Comparison of ENCODE assay signal across 14 cellular contexts in genomic region chr16:56311208-56312027, GRCh38.
DNase-seq lines count a peak whose midpoint lies in the region; ATAC-seq, FAIRE-seq and TF ChIP-seq lines count a peak whose summit lies in the region.
"Had no signal": no experiment of that assay in that cellular context is flagged by ENCODE, and none has a peak within 500 bp of the region (broad histone marks: within the 10 kb centered on the region; RNA-seq: fewer than 3 reads in every experiment).

No MANE protein-coding gene starts in this region.

- DNase-seq in A549 (ENCODE audit: low read depth in 1 of 2, low spot score in 1 of 2) (no peak), GM23338 (ENCODE audit: low spot score) (peak; percentile 35), NCI-H510A (lab: John Stamatoyannopoulos, UW) (peak; percentile 83), fibroblast of mammary gland (ENCODE audit: low read depth) (no peak), DMS114 treated with DMSO at 0.1 percent for 48 hours (lab: John Stamatoyannopoulos, UW; ENCODE audit: unreplicated experiment) (no peak)
- DNase-seq: CD8-positive, alpha-beta memory T cell; NCI-H187; sigmoid colon; T-helper 9 cell had no signal

- peaks cover 6% of the 10 kb centered on the region for H3K27me3 Mint-ChIP-seq in GM23338 (ENCODE audit: insufficient read depth, low read depth, poor library complexity)
- H3K27me3 Mint-ChIP-seq: CD8-positive, alpha-beta memory T cell had no signal

- TF ChIP-seq RAD21 in A549 (conservative IDR thresholded peaks at IDR 0.05 in 1 of 2, IDR thresholded peaks at IDR 0.05 in 1 of 2) = 0 out of 5 replicates have a peak, but pooled peaks of 1 of the 2 experiments have one; percentile 10

- no peak for TF ChIP-seq EP300 in A549 (IDR thresholded peaks at IDR 0.05)

- H3K9me2 ChIP-seq in GM23338 (ENCODE audit: insufficient read depth) = no peaks in the 10 kb centered on the region

- H3K4me1 ChIP-seq in A549 (no peaks in the 10 kb centered on the region), GM23338 (ENCODE audit: insufficient read depth) (no peaks in the 10 kb centered on the region)
- H3K4me1 ChIP-seq: left lung had no signal

- TF ChIP-seq POLR2A in A549 (IDR thresholded peaks at IDR 0.05; ENCODE audit: low read length) = no peak

- no peaks in the 10 kb centered on the region for H3K36me3 Mint-ChIP-seq in GM23338 (ENCODE audit: low read depth)

- POLR2A ChIA-PET in A549 (lab: Yijun Ruan, JAX) = no interaction called here

- H3K27ac ChIP-seq in A549 (no peak overlapping the region), GM23338 (ENCODE audit: low read depth) (no peak overlapping the region)
- H3K27ac ChIP-seq: left lung, sigmoid colon had no signal

- H3K4me2 ChIP-seq in A549 = no peak overlapping the region
- no peak overlapping the region for H3K4me2 ChIP-seq in GM23338

- H4K20me1 ChIP-seq in GM23338 (replicated peaks; ENCODE audit: insufficient read depth) = no peaks in the 10 kb centered on the region

- WGBS in A549 (ENCODE audit: missing lambda C conversion rate) = 76% methylated on average over 12 of the region's 13 CpGs

- H3K4me3 Mint-ChIP-seq in GM23338 = no peak overlapping the region
- H3K4me3 Mint-ChIP-seq: CD8-positive, alpha-beta memory T cell; stimulated activated naive CD8-positive, alpha-beta T cell treated with anti-CD3 and anti-CD28 coated beads, Interleukin-15, Interleukin-2, amounts not matched to agents 100 ng/mL and 50 ng/mL, for 24 hours had no signal

- no peak overlapping the region for H2AFZ ChIP-seq in GM23338

- CTCF ChIA-PET in A549 (lab: Yijun Ruan, JAX) = interaction anchor here (0.7 to 4.9 kb wide), 4 partner anchors 11 to 367 kb away, joined by 3 to 27 read pairs (median 6); no protein-coding TSS in a partner anchor

- no peaks in the 10 kb centered on the region for H3K27me3 ChIP-seq in GM23338 (ENCODE audit: insufficient read depth)
- H3K27me3 ChIP-seq: sigmoid colon had no signal

- H3K36me3 ChIP-seq in GM23338 (ENCODE audit: insufficient read depth) = no peaks in the 10 kb centered on the region
- H3K36me3 ChIP-seq: left lung, sigmoid colon had no signal

- H3K9me3 ChIP-seq in A549 = no peaks in the 10 kb centered on the region
- H3K9me3 ChIP-seq: left lung, sigmoid colon had no signal

- peaks cover 2% of the 10 kb centered on the region for H3K4me1 Mint-ChIP-seq in GM23338

- H3K4me3 ChIP-seq in A549 (no peak overlapping the region), GM23338 (no peak overlapping the region), fibroblast of mammary gland (ENCODE audit: control insufficient read depth, low read depth, low read length) (no peak overlapping the region)
- H3K4me3 ChIP-seq: left lung, sigmoid colon had no signal

- H3F3A ChIP-seq in GM23338 (replicated peaks; ENCODE audit: low read depth) = no peaks in the 10 kb centered on the region

- TF ChIP-seq CTCF in A549 (IDR thresholded peaks at IDR 0.05) (0 out of 3 replicates have a peak, but pooled peaks have one; percentile 11), GM23338 (conservative IDR thresholded peaks at IDR 0.05; ENCODE audit: low read depth in 2 of 2) (peak; percentile 43 to 70), fibroblast of mammary gland (conservative IDR thresholded peaks at IDR 0.05; ENCODE audit: control insufficient read depth, insufficient read depth, low read depth, low read length) (peak; percentile 15)

- H3K79me2 ChIP-seq in GM23338 (replicated peaks; ENCODE audit: insufficient read depth) = no peaks in the 10 kb centered on the region

- no peak for FAIRE-seq in A549 (lab: Jason Lieb, UNC)

- peak in 1 of 2 experiments; percentile 80; a peak in 3 of 6 replicates for ATAC-seq in A549
- ATAC-seq in GM23338 = peak; percentile 90
- ATAC-seq in HG03457 (IDR thresholded peaks at IDR 0.05; ENCODE audit: unreplicated experiment) = no peak
- no peak for ATAC-seq in GM21576 (IDR thresholded peaks at IDR 0.05; ENCODE audit: unreplicated experiment)
- ATAC-seq in HG02588 (IDR thresholded peaks at IDR 0.05; ENCODE audit: unreplicated experiment) = no peak
- ATAC-seq: left lung had no signal

- no peaks in the 10 kb centered on the region for H3K9me3 Mint-ChIP-seq in GM23338
- H3K9me3 Mint-ChIP-seq: CD8-positive, alpha-beta memory T cell; stimulated activated naive CD8-positive, alpha-beta T cell treated with anti-CD3 and anti-CD28 coated beads, Interleukin-15, Interleukin-2, amounts not matched to agents 100 ng/mL and 50 ng/mL, for 24 hours had no signal

- no peak overlapping the region for H3K27ac Mint-ChIP-seq in GM23338
- H3K27ac Mint-ChIP-seq: stimulated activated naive CD8-positive, alpha-beta T cell treated with anti-CD3 and anti-CD28 coated beads, Interleukin-15, Interleukin-2, amounts not matched to agents 100 ng/mL and 50 ng/mL, for 24 hours had no signal

TF ChIP-seq in A549, 52 proteins besides CTCF, POLR2A, EP300 and RAD21:
- TF ChIP-seq NR3C1 (IDR thresholded peaks at IDR 0.05) (no peak), CBX2 (IDR thresholded peaks at IDR 0.05; ENCODE audit: borderline replicate concordance, low read depth) (no peak), MAFK (IDR thresholded peaks at IDR 0.05; ENCODE audit: partially characterized antibody) (no peak), RNF2 (IDR thresholded peaks at IDR 0.05; ENCODE audit: borderline replicate concordance, low read depth) (no peak), BHLHE40 (IDR thresholded peaks at IDR 0.05; ENCODE audit: low read depth, low read length) (no peak), E2F6 (IDR thresholded peaks at IDR 0.05; ENCODE audit: borderline replicate concordance, low read depth) (no peak), FOXS1 (CRISPR knock-in tag; IDR thresholded peaks at IDR 0.05) (no peak), RARB (CRISPR knock-in tag; IDR thresholded peaks at IDR 0.05) (no peak), NPAS2 (CRISPR knock-in tag; IDR thresholded peaks at IDR 0.05; ENCODE audit: borderline replicate concordance) (no peak), ZC3H11A (IDR thresholded peaks at IDR 0.05) (no peak), CHD4 (IDR thresholded peaks at IDR 0.05; ENCODE audit: borderline replicate concordance) (no peak), SMC3 (IDR thresholded peaks at IDR 0.05) (no peak), HDAC2 (IDR thresholded peaks at IDR 0.05) (no peak)
- TF ChIP-seq, protein P1, sequence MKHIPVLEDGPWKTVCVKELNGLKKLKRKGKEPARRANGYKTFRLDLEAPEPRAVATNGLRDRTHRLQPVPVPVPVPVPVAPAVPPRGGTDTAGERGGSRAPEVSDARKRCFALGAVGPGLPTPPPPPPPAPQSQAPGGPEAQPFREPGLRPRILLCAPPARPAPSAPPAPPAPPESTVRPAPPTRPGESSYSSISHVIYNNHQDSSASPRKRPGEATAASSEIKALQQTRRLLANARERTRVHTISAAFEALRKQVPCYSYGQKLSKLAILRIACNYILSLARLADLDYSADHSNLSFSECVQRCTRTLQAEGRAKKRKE (CRISPR knock-in tag; IDR thresholded peaks at IDR 0.05; ENCODE audit: low read depth) = no peak
- TF ChIP-seq, protein P2, sequence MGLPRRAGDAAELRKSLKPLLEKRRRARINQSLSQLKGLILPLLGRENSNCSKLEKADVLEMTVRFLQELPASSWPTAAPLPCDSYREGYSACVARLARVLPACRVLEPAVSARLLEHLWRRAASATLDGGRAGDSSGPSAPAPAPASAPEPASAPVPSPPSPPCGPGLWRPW (IDR thresholded peaks at IDR 0.05) = no peak
TF ChIP-seq in A549: peak in this region for 0.

TF ChIP-seq in GM23338, 12 proteins besides CTCF, POLR2A, EP300 and RAD21 (continues in another document):
- TF ChIP-seq EZH2phosphoT487 (IDR thresholded peaks at IDR 0.05; ENCODE audit: unreplicated experiment) (no peak), EZH2 (IDR thresholded peaks at IDR 0.05; ENCODE audit: low read depth, unreplicated experiment) (no peak), ZNF331 (CRISPR knock-in tag; IDR thresholded peaks at IDR 0.05; ENCODE audit: low read depth) (no peak), ZNF114 (CRISPR knock-in tag; IDR thresholded peaks at IDR 0.05) (no peak), POLR2AphosphoS5 (IDR thresholded peaks at IDR 0.05; ENCODE audit: low read depth) (no peak), REST (IDR thresholded peaks at IDR 0.05; ENCODE audit: unreplicated experiment) (no peak), STAT1 (IDR thresholded peaks at IDR 0.05; ENCODE audit: unreplicated experiment) (no peak), CREB1 (CRISPR knock-in tag; IDR thresholded peaks at IDR 0.05; ENCODE audit: low read depth) (no peak), NANOG (IDR thresholded peaks at IDR 0.05; ENCODE audit: borderline replicate concordance) (no peak), JUNB (IDR thresholded peaks at IDR 0.05; ENCODE audit: unreplicated experiment) (no peak)
- TF ChIP-seq, protein P3, sequence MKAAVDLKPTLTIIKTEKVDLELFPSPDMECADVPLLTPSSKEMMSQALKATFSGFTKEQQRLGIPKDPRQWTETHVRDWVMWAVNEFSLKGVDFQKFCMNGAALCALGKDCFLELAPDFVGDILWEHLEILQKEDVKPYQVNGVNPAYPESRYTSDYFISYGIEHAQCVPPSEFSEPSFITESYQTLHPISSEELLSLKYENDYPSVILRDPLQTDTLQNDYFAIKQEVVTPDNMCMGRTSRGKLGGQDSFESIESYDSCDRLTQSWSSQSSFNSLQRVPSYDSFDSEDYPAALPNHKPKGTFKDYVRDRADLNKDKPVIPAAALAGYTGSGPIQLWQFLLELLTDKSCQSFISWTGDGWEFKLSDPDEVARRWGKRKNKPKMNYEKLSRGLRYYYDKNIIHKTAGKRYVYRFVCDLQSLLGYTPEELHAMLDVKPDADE (IDR thresholded peaks at IDR 0.05) = no peak

Comparison
In these comparisons a context has a peak if more than half of its experiments do, and no peak if none do; other contexts are left out.
1. DNase-seq: peak in GM23338 (single experiment) and NCI-H510A (single experiment); none in A549 (0 of 2), fibroblast of mammary gland (single experiment) and DMS114 treated with DMSO at 0.1 percent for 48 hours (single experiment).
2. Peak in every context shown above with its lines, with median percentiles within 50 percentile points of each other: CTCF ChIP-seq.